ENCODE assay signal across 23 cellular contexts in the genomic region with DNA sequence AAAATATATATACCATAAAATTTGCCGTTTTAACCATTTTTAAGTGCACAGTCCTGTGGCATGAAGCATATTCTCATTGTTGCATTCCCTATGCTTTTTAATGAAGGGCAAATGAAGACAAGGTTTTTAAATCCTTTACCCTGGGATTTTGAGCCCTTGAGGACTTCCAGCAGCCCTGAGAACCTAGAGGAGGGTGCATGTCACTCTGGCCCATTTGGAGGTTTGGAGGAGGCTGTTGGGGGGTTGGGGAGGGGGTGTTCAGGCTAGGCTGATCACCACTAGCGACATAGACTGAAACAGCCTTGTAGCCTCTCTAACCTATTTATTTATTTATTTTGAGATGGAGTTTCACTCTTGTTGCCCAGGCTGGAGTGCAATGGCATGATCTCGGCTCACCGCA.
"Had no signal": no experiment of that assay in that cellular context is flagged by ENCODE, and none has a peak within 500 bp of the region (broad histone marks: within the 10 kb centered on the region; RNA-seq: fewer than 3 reads in every experiment).

No MANE protein-coding gene starts in this region.

- H3K36me3 ChIP-seq: colonic mucosa, esophagus squamous epithelium, gastroesophageal sphincter had no signal

- H3K4me1 ChIP-seq: colonic mucosa, left lung had no signal

- H3K27ac Mint-ChIP-seq: dendritic cell treated with granulocyte-macrophage colony-stimulating factor and Interleukin-4, amounts not matched to agents 40 ng/mL and 50 ng/mL, for 4 days; effector memory CD8-positive, alpha-beta T cell; endodermal cell; immature natural killer cell had no signal

- H3K9me3 Mint-ChIP-seq: dendritic cell treated with granulocyte-macrophage colony-stimulating factor and Interleukin-4, amounts not matched to agents 40 ng/mL and 50 ng/mL, for 4 days; effector memory CD8-positive, alpha-beta T cell; immature natural killer cell had no signal

- H3K27me3 Mint-ChIP-seq: dendritic cell treated with granulocyte-macrophage colony-stimulating factor and Interleukin-4, amounts not matched to agents 40 ng/mL and 50 ng/mL, for 4 days had no signal

- DNase-seq: colonic mucosa; cortex of kidney; effector CD8-positive, alpha-beta T cell; effector memory CD8-positive, alpha-beta T cell; endodermal cell; erythroblast; esophagus squamous epithelium; foreskin fibroblast; foreskin melanocyte; hypothalamus; immature natural killer cell; left cardiac atrium; left lung; left ventricle myocardium superior; lower lobe of right lung; mesenchymal stem cell; midbrain had no signal

- H3K27me3 ChIP-seq: colonic mucosa, esophagus squamous epithelium, gastroesophageal sphincter, heart left ventricle, hepatocyte, left lung had no signal

- ATAC-seq: effector memory CD8-positive, alpha-beta T cell; esophagus mucosa; gastroesophageal sphincter; heart left ventricle; left cardiac atrium; left lung; lower lobe of right lung had no signal

- H3K27ac ChIP-seq: epithelial cell of prostate, heart left ventricle, hepatocyte, left lung, lower lobe of right lung had no signal

- H3K4me3 Mint-ChIP-seq: dendritic cell treated with granulocyte-macrophage colony-stimulating factor and Interleukin-4, amounts not matched to agents 40 ng/mL and 50 ng/mL, for 4 days; effector memory CD8-positive, alpha-beta T cell; endodermal cell; immature natural killer cell had no signal

- H3K36me3 Mint-ChIP-seq: immature natural killer cell had no signal

- H3K4me3 ChIP-seq: colonic mucosa, esophagus squamous epithelium, gastroesophageal sphincter, heart left ventricle, hepatocyte, left lung, lower lobe of right lung had no signal

- H3K9me3 ChIP-seq: colonic mucosa, esophagus squamous epithelium, gastroesophageal sphincter, heart left ventricle, left lung, lower lobe of right lung had no signal

- H3K4me1 Mint-ChIP-seq: immature natural killer cell had no signal
